In genomic region chr7:134458806-134459698, GRCh38 we compare ENCODE assay signal across 1 cellular context.
A peak's percentile ranks its signal among the peaks of the same experiment; 100 is the strongest.
TF ChIP-seq lines count a peak whose summit lies in the region.

TSS of gene AKR1B1 (minus strand) at chr7:134459100. CDS start at chr7:134459062, 38 bp downstream.

TF ChIP-seq in HepG2, 621 proteins besides CTCF, POLR2A, EP300 and RAD21 (continued from another document and continues in another):
- TF ChIP-seq PRDM15 (CRISPR knock-in tag; IDR thresholded peaks at IDR 0.05) (peak; percentile 56; the same call in 1 of the 2 replicates), AGO2 (optimal IDR thresholded peaks at IDR 0.05; ENCODE audit: low read depth, low read length) (no peak), DMAP1 (CRISPR knock-in tag; IDR thresholded peaks at IDR 0.05) (peak; percentile 69), STAT5B (CRISPR knock-in tag; IDR thresholded peaks at IDR 0.05) (no peak), TEAD2 (CRISPR knock-in tag; IDR thresholded peaks at IDR 0.05) (no peak), ZNF512B (CRISPR knock-in tag; IDR thresholded peaks at IDR 0.05; ENCODE audit: borderline replicate concordance) (0 out of 2 replicates have a peak, but pooled peaks have one; percentile 22), ZSCAN20 (CRISPR knock-in tag; IDR thresholded peaks at IDR 0.05; ENCODE audit: borderline replicate concordance) (no peak), ARHGAP35 (CRISPR knock-in tag; IDR thresholded peaks at IDR 0.05; ENCODE audit: borderline replicate concordance) (no peak; the same call in 1 of the 2 replicates), GTF2F1 (IDR thresholded peaks at IDR 0.05; ENCODE audit: low read length) (no peak), HINFP (CRISPR knock-in tag; IDR thresholded peaks at IDR 0.05; ENCODE audit: low read depth) (no peak), AKNA (CRISPR knock-in tag; IDR thresholded peaks at IDR 0.05; ENCODE audit: borderline replicate concordance) (no peak), NFE2 (CRISPR knock-in tag; IDR thresholded peaks at IDR 0.05) (no peak), PHF8 (CRISPR knock-in tag; IDR thresholded peaks at IDR 0.05) (peak; percentile 92), XBP1 (CRISPR knock-in tag; IDR thresholded peaks at IDR 0.05) (no peak), IKZF1 (IDR thresholded peaks at IDR 0.05) (no peak), ZXDC (CRISPR knock-in tag; IDR thresholded peaks at IDR 0.05) (no peak), ZNF709 (CRISPR knock-in tag; IDR thresholded peaks at IDR 0.05) (no peak), ZNF557 (CRISPR knock-in tag; IDR thresholded peaks at IDR 0.05) (0 out of 2 replicates have a peak, but pooled peaks have one; percentile 23), MIER3 (CRISPR knock-in tag; IDR thresholded peaks at IDR 0.05; ENCODE audit: borderline replicate concordance) (no peak), ZNF18 (CRISPR knock-in tag; IDR thresholded peaks at IDR 0.05; ENCODE audit: insufficient replicate concordance) (no peak), JARID2 (CRISPR knock-in tag; IDR thresholded peaks at IDR 0.05; ENCODE audit: insufficient replicate concordance) (peak; percentile 54), KDM6A (CRISPR knock-in tag; IDR thresholded peaks at IDR 0.05; ENCODE audit: low read depth) (no peak), ZNF558 (CRISPR knock-in tag; IDR thresholded peaks at IDR 0.05; ENCODE audit: borderline replicate concordance) (no peak), E2F5 (CRISPR knock-in tag; conservative IDR thresholded peaks at IDR 0.05) (peak; percentile 91), ETV5 (CRISPR knock-in tag; IDR thresholded peaks at IDR 0.05; ENCODE audit: borderline replicate concordance) (peak; percentile 42; the same call in 1 of the 2 replicates), ZNF597 (CRISPR knock-in tag; IDR thresholded peaks at IDR 0.05) (no peak), MYNN (CRISPR knock-in tag; IDR thresholded peaks at IDR 0.05; ENCODE audit: low read depth) (no peak), DMTF1 (CRISPR knock-in tag; IDR thresholded peaks at IDR 0.05) (no peak), ELK4 (CRISPR knock-in tag; IDR thresholded peaks at IDR 0.05; ENCODE audit: borderline replicate concordance) (no peak), TSC22D2 (CRISPR knock-in tag; IDR thresholded peaks at IDR 0.05; ENCODE audit: borderline replicate concordance) (no peak), MZF1 (CRISPR knock-in tag; IDR thresholded peaks at IDR 0.05; ENCODE audit: borderline replicate concordance) (no peak), MBD4 (IDR thresholded peaks at IDR 0.05; ENCODE audit: borderline replicate concordance, low read length) (no peak)
